2 cellular contexts compared by ENCODE assay signal in the genomic region with DNA sequence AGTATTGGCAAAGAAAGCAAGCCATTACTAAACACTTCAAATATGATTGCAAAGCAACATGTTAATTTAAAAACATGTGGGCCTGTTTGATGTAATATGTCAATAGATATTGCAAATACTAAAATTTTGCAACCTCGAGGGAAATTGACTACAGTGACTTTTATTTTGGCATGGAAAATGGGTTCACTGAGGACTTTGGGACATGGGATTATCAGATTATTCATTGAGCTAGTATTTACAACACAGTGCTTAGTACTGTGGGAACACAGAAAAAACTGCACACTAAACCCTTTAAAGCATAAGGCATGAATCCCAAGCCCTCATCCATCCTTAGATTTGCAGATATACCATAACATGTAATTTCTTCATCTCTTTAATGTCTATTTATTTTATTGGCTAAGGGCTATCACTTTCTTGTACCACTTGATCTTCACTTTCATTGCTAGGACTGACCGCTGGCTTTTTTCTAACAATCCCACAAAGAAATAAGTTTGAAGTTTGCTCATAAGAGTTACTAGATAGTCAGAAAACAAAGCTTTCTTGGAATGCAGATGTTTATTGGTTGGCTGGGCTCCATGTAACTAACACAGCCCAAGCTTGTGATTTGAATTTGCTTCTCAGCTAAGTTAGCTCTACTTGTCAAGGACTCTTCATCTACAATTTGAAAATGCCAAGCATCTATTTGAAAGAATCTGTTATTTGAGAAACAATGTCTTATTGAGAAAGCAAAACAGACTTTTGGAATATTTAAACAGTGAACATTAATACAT.
TF ChIP-seq lines count a peak whose summit lies in the region.

No MANE protein-coding gene starts in this region.

TF ChIP-seq in endothelial cell of umbilical vein, 7 proteins besides CTCF, POLR2A, EP300 and RAD21:
- TF ChIP-seq FOS (IDR thresholded peaks at IDR 0.05; ENCODE audit: borderline replicate concordance, insufficient read depth, low read length): no peak
- TF ChIP-seq GATA2 (IDR thresholded peaks at IDR 0.05; ENCODE audit: insufficient read depth, insufficient read length, low read depth, low read length): no peak

TF ChIP-seq in HepG2, 621 proteins besides CTCF, POLR2A, EP300 and RAD21:
- TF ChIP-seq GTF2F1 (IDR thresholded peaks at IDR 0.05; ENCODE audit: low read length) (no peak), TOE1 (CRISPR knock-in tag; IDR thresholded peaks at IDR 0.05) (no peak), ZNF629 (CRISPR knock-in tag; conservative IDR thresholded peaks at IDR 0.05) (peak; percentile 41; the same call in 1 of the 2 replicates)
- TF ChIP-seq, protein P1, sequence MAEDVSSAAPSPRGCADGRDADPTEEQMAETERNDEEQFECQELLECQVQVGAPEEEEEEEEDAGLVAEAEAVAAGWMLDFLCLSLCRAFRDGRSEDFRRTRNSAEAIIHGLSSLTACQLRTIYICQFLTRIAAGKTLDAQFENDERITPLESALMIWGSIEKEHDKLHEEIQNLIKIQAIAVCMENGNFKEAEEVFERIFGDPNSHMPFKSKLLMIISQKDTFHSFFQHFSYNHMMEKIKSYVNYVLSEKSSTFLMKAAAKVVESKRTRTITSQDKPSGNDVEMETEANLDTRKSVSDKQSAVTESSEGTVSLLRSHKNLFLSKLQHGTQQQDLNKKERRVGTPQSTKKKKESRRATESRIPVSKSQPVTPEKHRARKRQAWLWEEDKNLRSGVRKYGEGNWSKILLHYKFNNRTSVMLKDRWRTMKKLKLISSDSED (CRISPR knock-in tag; IDR thresholded peaks at IDR 0.05): no peak
